ENCODE assay signal across 1 cellular context in genomic region chr14:95515080-95515489, GRCh38.
TF ChIP-seq lines count a peak whose summit lies in the region.

No MANE protein-coding gene starts in this region.

TF ChIP-seq in HepG2, 621 proteins besides CTCF, POLR2A, EP300 and RAD21 (continued from another document and continues in another):
- no peak for TF ChIP-seq ZNF407 (CRISPR knock-in tag; IDR thresholded peaks at IDR 0.05; ENCODE audit: not compliant biosample characterization)
- no peak for TF ChIP-seq RNF219 (CRISPR knock-in tag; IDR thresholded peaks at IDR 0.05)
- no peak for TF ChIP-seq TBL1XR1 (IDR thresholded peaks at IDR 0.05; ENCODE audit: borderline replicate concordance, low read length, partially characterized antibody)
- no peak for TF ChIP-seq PHF20 (CRISPR knock-in tag; IDR thresholded peaks at IDR 0.05)
- TF ChIP-seq TFAP4 (IDR thresholded peaks at IDR 0.05; ENCODE audit: borderline replicate concordance, low read depth) = peak; percentile 62; the same call in 1 of the 2 replicates
- TF ChIP-seq GPBP1L1 (CRISPR knock-in tag; IDR thresholded peaks at IDR 0.05) = no peak
- no peak for TF ChIP-seq SIX4 (CRISPR knock-in tag; IDR thresholded peaks at IDR 0.05)
- no peak for TF ChIP-seq TBX2 (CRISPR knock-in tag; IDR thresholded peaks at IDR 0.05; ENCODE audit: borderline replicate concordance)
- TF ChIP-seq RARG (CRISPR knock-in tag; IDR thresholded peaks at IDR 0.05; ENCODE audit: low read depth) = no peak
- TF ChIP-seq CENPBD1 (CRISPR knock-in tag; IDR thresholded peaks at IDR 0.05; ENCODE audit: borderline replicate concordance, low read depth) = no peak
- TF ChIP-seq KDM5B (CRISPR knock-in tag; IDR thresholded peaks at IDR 0.05; ENCODE audit: borderline replicate concordance) = peak; percentile 2; the same call in 1 of the 2 replicates
- TF ChIP-seq ZNF687 (CRISPR knock-in tag; IDR thresholded peaks at IDR 0.05) = peak; percentile 60
- TF ChIP-seq AFF4 (CRISPR knock-in tag; IDR thresholded peaks at IDR 0.05) = no peak
- no peak for TF ChIP-seq HNRNPUL1 (IDR thresholded peaks at IDR 0.05; ENCODE audit: low read depth, low read length)
- TF ChIP-seq ZSCAN25 (CRISPR knock-in tag; IDR thresholded peaks at IDR 0.05) = no peak
- no peak for TF ChIP-seq MIXL1 (CRISPR knock-in tag; IDR thresholded peaks at IDR 0.05)
- TF ChIP-seq, protein P1, sequence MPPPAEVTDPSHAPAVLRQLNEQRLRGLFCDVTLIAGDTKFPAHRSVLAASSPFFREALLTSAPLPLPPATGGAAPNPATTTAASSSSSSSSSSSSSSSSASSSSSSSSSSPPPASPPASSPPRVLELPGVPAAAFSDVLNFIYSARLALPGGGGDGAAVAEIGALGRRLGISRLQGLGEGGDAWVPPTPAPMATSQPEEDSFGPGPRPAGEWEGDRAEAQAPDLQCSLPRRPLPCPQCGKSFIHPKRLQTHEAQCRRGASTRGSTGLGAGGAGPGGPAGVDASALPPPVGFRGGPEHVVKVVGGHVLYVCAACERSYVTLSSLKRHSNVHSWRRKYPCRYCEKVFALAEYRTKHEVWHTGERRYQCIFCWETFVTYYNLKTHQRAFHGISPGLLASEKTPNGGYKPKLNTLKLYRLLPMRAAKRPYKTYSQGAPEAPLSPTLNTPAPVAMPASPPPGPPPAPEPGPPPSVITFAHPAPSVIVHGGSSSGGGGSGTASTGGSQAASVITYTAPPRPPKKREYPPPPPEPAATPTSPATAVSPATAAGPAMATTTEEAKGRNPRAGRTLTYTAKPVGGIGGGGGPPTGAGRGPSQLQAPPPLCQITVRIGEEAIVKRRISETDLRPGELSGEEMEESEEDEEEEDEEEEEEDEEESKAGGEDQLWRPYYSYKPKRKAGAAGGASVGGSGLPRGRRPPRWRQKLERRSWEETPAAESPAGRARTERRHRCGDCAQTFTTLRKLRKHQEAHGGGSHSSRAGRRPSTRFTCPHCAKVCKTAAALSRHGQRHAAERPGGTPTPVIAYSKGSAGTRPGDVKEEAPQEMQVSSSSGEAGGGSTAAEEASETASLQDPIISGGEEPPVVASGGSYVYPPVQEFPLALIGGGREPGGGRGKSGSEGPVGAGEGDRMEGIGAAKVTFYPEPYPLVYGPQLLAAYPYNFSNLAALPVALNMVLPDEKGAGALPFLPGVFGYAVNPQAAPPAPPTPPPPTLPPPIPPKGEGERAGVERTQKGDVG (CRISPR knock-in tag; IDR thresholded peaks at IDR 0.05; ENCODE audit: borderline replicate concordance) = no peak
- TF ChIP-seq HDAC2 (CRISPR knock-in tag; IDR thresholded peaks at IDR 0.05) = no peak
- TF ChIP-seq, protein P2, sequence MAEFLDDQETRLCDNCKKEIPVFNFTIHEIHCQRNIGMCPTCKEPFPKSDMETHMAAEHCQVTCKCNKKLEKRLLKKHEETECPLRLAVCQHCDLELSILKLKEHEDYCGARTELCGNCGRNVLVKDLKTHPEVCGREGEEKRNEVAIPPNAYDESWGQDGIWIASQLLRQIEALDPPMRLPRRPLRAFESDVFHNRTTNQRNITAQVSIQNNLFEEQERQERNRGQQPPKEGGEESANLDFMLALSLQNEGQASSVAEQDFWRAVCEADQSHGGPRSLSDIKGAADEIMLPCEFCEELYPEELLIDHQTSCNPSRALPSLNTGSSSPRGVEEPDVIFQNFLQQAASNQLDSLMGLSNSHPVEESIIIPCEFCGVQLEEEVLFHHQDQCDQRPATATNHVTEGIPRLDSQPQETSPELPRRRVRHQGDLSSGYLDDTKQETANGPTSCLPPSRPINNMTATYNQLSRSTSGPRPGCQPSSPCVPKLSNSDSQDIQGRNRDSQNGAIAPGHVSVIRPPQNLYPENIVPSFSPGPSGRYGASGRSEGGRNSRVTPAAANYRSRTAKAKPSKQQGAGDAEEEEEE (CRISPR knock-in tag; IDR thresholded peaks at IDR 0.05; ENCODE audit: borderline replicate concordance) = no peak
- no peak for TF ChIP-seq ZNF251 (CRISPR knock-in tag; IDR thresholded peaks at IDR 0.05)
- no peak for TF ChIP-seq FIP1L1 (IDR thresholded peaks at IDR 0.05; ENCODE audit: borderline replicate concordance, insufficient read depth, low read depth, low read length)
